Comparison of ENCODE assay signal across 1 cellular context in the genomic region with DNA sequence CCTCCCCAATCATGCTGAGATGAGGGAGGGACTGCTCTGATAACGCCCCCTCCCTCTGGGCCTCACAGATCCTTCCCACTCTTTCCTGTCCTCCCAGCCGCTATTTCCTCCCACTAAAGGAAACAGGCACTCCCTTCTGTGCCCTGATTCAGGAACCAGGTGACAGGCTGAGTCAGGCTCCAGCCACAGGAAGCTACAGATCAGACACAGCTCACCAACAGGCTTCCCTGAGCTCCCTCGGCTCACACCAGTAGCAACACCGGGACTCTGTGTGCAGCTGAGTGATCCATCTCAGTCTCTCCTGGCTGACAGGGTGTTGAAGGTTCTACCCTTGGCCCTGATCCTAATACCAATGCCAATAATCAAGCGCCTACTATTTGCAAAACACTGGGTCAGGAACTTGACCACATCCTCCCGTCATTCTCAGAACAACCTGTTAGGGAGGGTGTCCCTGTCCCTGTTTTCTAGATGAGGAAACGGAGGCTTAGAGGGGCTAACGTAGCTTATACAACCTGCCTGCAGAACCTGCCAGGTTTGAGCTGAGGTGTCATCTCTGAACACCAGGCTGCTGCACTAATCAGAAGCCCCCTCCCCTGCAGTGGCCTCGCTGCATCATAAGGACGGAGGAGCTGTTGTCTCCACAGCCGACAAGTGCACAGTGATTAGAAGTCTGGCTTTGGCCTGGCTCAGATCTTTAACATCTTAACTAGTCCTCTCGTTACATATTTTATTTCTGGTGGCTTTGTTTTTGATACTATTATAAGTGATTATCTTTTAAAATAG.
A peak's percentile ranks its signal among the peaks of the same experiment; 100 is the strongest.
TF ChIP-seq lines count a peak whose summit lies in the region.

No MANE protein-coding gene starts in this region.

TF ChIP-seq in IMR-90, 13 proteins besides CTCF, POLR2A, EP300 and RAD21:
- TF ChIP-seq, protein P1, sequence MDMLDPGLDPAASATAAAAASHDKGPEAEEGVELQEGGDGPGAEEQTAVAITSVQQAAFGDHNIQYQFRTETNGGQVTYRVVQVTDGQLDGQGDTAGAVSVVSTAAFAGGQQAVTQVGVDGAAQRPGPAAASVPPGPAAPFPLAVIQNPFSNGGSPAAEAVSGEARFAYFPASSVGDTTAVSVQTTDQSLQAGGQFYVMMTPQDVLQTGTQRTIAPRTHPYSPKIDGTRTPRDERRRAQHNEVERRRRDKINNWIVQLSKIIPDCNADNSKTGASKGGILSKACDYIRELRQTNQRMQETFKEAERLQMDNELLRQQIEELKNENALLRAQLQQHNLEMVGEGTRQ (IDR thresholded peaks at IDR 0.05; ENCODE audit: low read depth, low read length) = 0 out of 2 replicates have a peak, but pooled peaks have one; percentile 25
